In genomic region chr3:10933958-10934481, GRCh38 we compare ENCODE assay signal across 13 cellular contexts. TPM values are rescaled to one million over a fixed set of nuclear protein-coding genes. Genes with fewer than 3 reads are reported as not detected.
DNase-seq lines count a peak whose midpoint lies in the region; ATAC-seq and TF ChIP-seq lines count a peak whose summit lies in the region.
"Had no signal": no experiment of that assay in that cellular context is flagged by ENCODE, and none has a peak within 500 bp of the region (broad histone marks: within the 10 kb centered on the region; RNA-seq: fewer than 3 reads in every experiment).

No MANE protein-coding gene starts in this region.

- H3K4me3 ChIP-seq in cardiac fibroblast (replicated peaks in 1 of 2; ENCODE audit: low read depth in 2 of 2, low read length in 2 of 2) (no peak overlapping the region), mesodermal cell (ENCODE audit: extremely low read depth, insufficient read depth, low read length, poor library complexity, severe bottlenecking) (no peak overlapping the region), GM23248 (no peak overlapping the region)
- H3K4me3 ChIP-seq: adrenal gland had no signal

- no peaks in the 10 kb centered on the region for H4K20me1 ChIP-seq in GM23248 (ENCODE audit: insufficient read depth)

- H3K9me2 ChIP-seq in GM23248 (ENCODE audit: insufficient read depth): no peaks in the 10 kb centered on the region

- DNase-seq in AG08395 (ENCODE audit: low spot score): peak; percentile 64
- peak; percentile 43 for DNase-seq in HT1080 (ENCODE audit: low read depth)
- peak; percentile 71 to 75 for DNase-seq in cardiac fibroblast (ENCODE audit: low read depth in 2 of 2)
- no peak for DNase-seq in GM23248
- DNase-seq in activated T-cell treated with anti-CD3 and anti-CD28 coated beads, Interleukin-2, amount 50 U/mL, for 72 hours: no peak
- DNase-seq: activated CD8-positive, alpha-beta memory T cell treated with anti-CD3 and anti-CD28 coated beads, Interleukin-2, amount 10 ng/mL, durations not matched to agents 7 days and 5 days; adrenal gland; naive B cell; NCI-H2029; T-helper 2 cell had no signal

- no peak overlapping the region for H3K4me3 Mint-ChIP-seq in activated T-cell treated with anti-CD3 and anti-CD28 coated beads, Interleukin-2, amount 50 U/mL, for 72 hours
- H3K4me3 Mint-ChIP-seq: activated CD8-positive, alpha-beta memory T cell treated with anti-CD3 and anti-CD28 coated beads, Interleukin-2, amount 10 ng/mL, durations not matched to agents 7 days and 5 days had no signal

- H3K4me1 ChIP-seq in mesodermal cell (ENCODE audit: control insufficient read depth, insufficient read depth, low read length, poor library complexity, severe bottlenecking) (peaks cover 10% of the 10 kb centered on the region), GM23248 (ENCODE audit: insufficient read depth) (no peaks in the 10 kb centered on the region)
- H3K4me1 ChIP-seq: adrenal gland had no signal

- H3K27ac Mint-ChIP-seq in activated T-cell treated with anti-CD3 and anti-CD28 coated beads, Interleukin-2, amount 50 U/mL, for 72 hours: no peak overlapping the region
- H3K27ac Mint-ChIP-seq: activated CD8-positive, alpha-beta memory T cell treated with anti-CD3 and anti-CD28 coated beads, Interleukin-2, amount 10 ng/mL, durations not matched to agents 7 days and 5 days had no signal

- no peaks in the 10 kb centered on the region for H3K36me3 ChIP-seq in mesodermal cell (ENCODE audit: control insufficient read depth, insufficient read depth, low read length)
- H3K36me3 ChIP-seq in GM23248 (ENCODE audit: low read depth): no peaks in the 10 kb centered on the region
- H3K36me3 ChIP-seq: adrenal gland had no signal

- no peaks in the 10 kb centered on the region for H3F3A ChIP-seq in GM23248 (ENCODE audit: insufficient read depth)

- peaks cover 7% of the 10 kb centered on the region for H3K27me3 Mint-ChIP-seq in activated T-cell treated with anti-CD3 and anti-CD28 coated beads, Interleukin-2, amount 50 U/mL, for 72 hours (ENCODE audit: low read depth)
- H3K27me3 Mint-ChIP-seq: activated CD8-positive, alpha-beta memory T cell treated with anti-CD3 and anti-CD28 coated beads, Interleukin-2, amount 10 ng/mL, durations not matched to agents 7 days and 5 days had no signal

- in situ Hi-C loops in GM23248 (cut with MboI): no loop called here

- H3K27ac ChIP-seq in mesodermal cell (ENCODE audit: low read depth, low read length, severe bottlenecking) (peak overlapping the region; percentile 66), GM23248 (no peak overlapping the region)

- no peak overlapping the region for H3K9ac ChIP-seq in GM23248

- ATAC-seq in activated T-cell treated with anti-CD3 and anti-CD28 coated beads, Interleukin-2, amount 50 U/mL, for 72 hours (replicated peaks in 1 of 2): no peak
- no peak for ATAC-seq in GM18870 (IDR thresholded peaks at IDR 0.05; ENCODE audit: unreplicated experiment)
- ATAC-seq in HG03457 (IDR thresholded peaks at IDR 0.05; ENCODE audit: unreplicated experiment): no peak
- ATAC-seq: activated CD8-positive, alpha-beta memory T cell treated with anti-CD3 and anti-CD28 coated beads, Interleukin-2, amount 10 ng/mL, durations not matched to agents 7 days and 5 days had no signal

- no peak for TF ChIP-seq CTCF in cardiac fibroblast (IDR thresholded peaks at IDR 0.05; ENCODE audit: low read depth, low read length)

- no peak overlapping the region for H3K4me2 ChIP-seq in GM23248 (ENCODE audit: unreplicated experiment)

- H3K79me2 ChIP-seq in GM23248 (ENCODE audit: insufficient read depth): no peaks in the 10 kb centered on the region

- H3K4me1 Mint-ChIP-seq in activated T-cell treated with anti-CD3 and anti-CD28 coated beads, Interleukin-2, amount 50 U/mL, for 72 hours (ENCODE audit: low read depth): no peaks in the 10 kb centered on the region
- H3K4me1 Mint-ChIP-seq: activated CD8-positive, alpha-beta memory T cell treated with anti-CD3 and anti-CD28 coated beads, Interleukin-2, amount 10 ng/mL, durations not matched to agents 7 days and 5 days; naive B cell had no signal

- H3K27me3 ChIP-seq in GM23248 (replicated peaks; ENCODE audit: insufficient read depth): peaks cover 27% of the 10 kb centered on the region
- H3K27me3 ChIP-seq: adrenal gland had no signal

- no peak overlapping the region for H2AFZ ChIP-seq in GM23248

- no peaks in the 10 kb centered on the region for H3K9me3 Mint-ChIP-seq in activated T-cell treated with anti-CD3 and anti-CD28 coated beads, Interleukin-2, amount 50 U/mL, for 72 hours
- H3K9me3 Mint-ChIP-seq: naive B cell had no signal

- H3K36me3 Mint-ChIP-seq in activated T-cell treated with anti-CD3 and anti-CD28 coated beads, Interleukin-2, amount 50 U/mL, for 72 hours (ENCODE audit: insufficient read depth in 2 of 2): no peaks in the 10 kb centered on the region
- H3K36me3 Mint-ChIP-seq: activated CD8-positive, alpha-beta memory T cell treated with anti-CD3 and anti-CD28 coated beads, Interleukin-2, amount 10 ng/mL, durations not matched to agents 7 days and 5 days; naive B cell had no signal

- no peaks in the 10 kb centered on the region for H3K9me3 ChIP-seq in mesodermal cell (ENCODE audit: control insufficient read depth, low read length)
- H3K9me3 ChIP-seq in GM23248 (ENCODE audit: low read depth): no peaks in the 10 kb centered on the region
- H3K9me3 ChIP-seq: adrenal gland had no signal

- 87 to 91% methylated on average over 14 to 16 of the region's 17 CpGs for WGBS in mesodermal cell (ENCODE audit: insufficient coverage in 2 of 2), 2 experiments
- WGBS in GM23248 (ENCODE audit: low coverage in 1 of 2, low lambda C conversion rate in 2 of 2, missing lambda C conversion rate in 2 of 2), 2 experiments: 72 to 84% methylated on average over 17 of the region's 17 CpGs

RNA-seq across cellular contexts. Expression of gene SLC6A1, which starts 58.5 kb away (rescaled TPM):
- not detected in 2 replicates for total RNA-seq in HT1080 (2014; rRNA removed; shearing (Covaris generic))
- 0.02 and 0.05 TPM in 2 replicates for polyA plus RNA-seq in HT1080 (2015; cell fraction: cytosol; rRNA removed)
- 0.22 TPM in 1 of 2 replicates, not detected in the other for polyA plus RNA-seq in HT1080 (2015; cell fraction: nucleus; rRNA removed)
- polyA plus RNA-seq in mesodermal cell (2013, experiment 1 of 2): 2.5 TPM
- 1.2 TPM for polyA plus RNA-seq in mesodermal cell (2013, experiment 2 of 2)
- total RNA-seq in GM23248 (2014; rRNA removed; shearing (Covaris generic)): not detected in 2 replicates
- not detected in 2 replicates for polyA plus RNA-seq in GM23248 (2016; fragmentation: Nextera tagmentation; extraction: Ambion mirVana)
- total RNA-seq in activated T-cell treated with anti-CD3 and anti-CD28 coated beads, Interleukin-2, amount 50 U/mL, for 72 hours: not detected
- total RNA-seq: activated CD8-positive, alpha-beta memory T cell treated with anti-CD3 and anti-CD28 coated beads, Interleukin-2, amount 10 ng/mL, durations not matched to agents 7 days and 5 days had no signal

Comparison
In these comparisons a context has a peak if more than half of its experiments do, and no peak if none do; other contexts are left out.
1. DNase-seq: peak in AG08395 (single experiment), HT1080 (single experiment) and cardiac fibroblast (2 of 2); none in GM23248 (single experiment) and activated T-cell treated with anti-CD3 and anti-CD28 coated beads, Interleukin-2, amount 50 U/mL, for 72 hours (0 of 2).